In genomic region chr10:63103971-63104409, GRCh38 we compare ENCODE assay signal across 14 cellular contexts. TPM values are rescaled to one million over a fixed set of nuclear protein-coding genes. Genes with fewer than 3 reads are reported as not detected.
DNase-seq lines count a peak whose midpoint lies in the region; ATAC-seq lines count a peak whose summit lies in the region.
"Had no signal": no experiment of that assay in that cellular context is flagged by ENCODE, and none has a peak within 500 bp of the region (broad histone marks: within the 10 kb centered on the region; RNA-seq: fewer than 3 reads in every experiment).

No MANE protein-coding gene starts in this region.

- no peak overlapping the region for H2AK5ac ChIP-seq in mesendoderm (ENCODE audit: low read length)

- no peaks in the 10 kb centered on the region for H3K79me1 ChIP-seq in mesendoderm (ENCODE audit: low read length)

- H3K27ac Mint-ChIP-seq in stimulated activated memory B cell treated with anti-CD40 and anti-IgM and Interleukin-4, amounts not matched to agents 10 μg/mL and 1 μg/mL and 100 μg/mL, for 72 hours = no peak overlapping the region

- H3K23ac ChIP-seq in mesendoderm (ENCODE audit: low read length) = no peak overlapping the region

- peaks cover 8% of the 10 kb centered on the region for H3K4me1 Mint-ChIP-seq in stimulated activated memory B cell treated with anti-CD40 and anti-IgM and Interleukin-4, amounts not matched to agents 10 μg/mL and 1 μg/mL and 100 μg/mL, for 72 hours

- H3K18ac ChIP-seq in mesendoderm (ENCODE audit: low read length) = no peak overlapping the region

- H3K36me3 Mint-ChIP-seq in stimulated activated memory B cell treated with anti-CD40 and anti-IgM and Interleukin-4, amounts not matched to agents 10 μg/mL and 1 μg/mL and 100 μg/mL, for 72 hours = no peaks in the 10 kb centered on the region

- no peak overlapping the region for H3K4me3 Mint-ChIP-seq in stimulated activated memory B cell treated with anti-CD40 and anti-IgM and Interleukin-4, amounts not matched to agents 10 μg/mL and 1 μg/mL and 100 μg/mL, for 72 hours

- no peaks in the 10 kb centered on the region for H3K79me2 ChIP-seq in mesendoderm (ENCODE audit: control insufficient read depth, insufficient read depth, low read length)

- no peak overlapping the region for H4K8ac ChIP-seq in mesendoderm (ENCODE audit: low read depth, low read length)

- intact Hi-C loops in right cardiac atrium (cut with DNase I) = no loop called here

- H3K27me3 ChIP-seq in mesendoderm (ENCODE audit: insufficient read depth, low read length, poor library complexity) (no peaks in the 10 kb centered on the region), right cardiac atrium (ENCODE audit: control insufficient read depth, insufficient read depth) (no peaks in the 10 kb centered on the region)

- no peak overlapping the region for H2BK5ac ChIP-seq in mesendoderm (ENCODE audit: low read length)

- no peaks in the 10 kb centered on the region for H3K9me3 Mint-ChIP-seq in stimulated activated memory B cell treated with anti-CD40 and anti-IgM and Interleukin-4, amounts not matched to agents 10 μg/mL and 1 μg/mL and 100 μg/mL, for 72 hours

- H3K56ac ChIP-seq in mesendoderm (ENCODE audit: low read length) = no peak overlapping the region

- H3K4me3 ChIP-seq in mesendoderm (ENCODE audit: low read length) = no peak overlapping the region
- no peak overlapping the region for H3K4me3 ChIP-seq in right cardiac atrium (ENCODE audit: low read length)
- H3K4me3 ChIP-seq: dorsolateral prefrontal cortex had no signal

- no peak overlapping the region for H2BK15ac ChIP-seq in mesendoderm (replicated peaks; ENCODE audit: low read depth)

- no peaks in the 10 kb centered on the region for H3K9me3 ChIP-seq in right cardiac atrium (ENCODE audit: control insufficient read depth, low read length)

- H3K9ac ChIP-seq in mesendoderm (ENCODE audit: low read length) = no peak overlapping the region

- no peak overlapping the region for H4K5ac ChIP-seq in mesendoderm (ENCODE audit: low read length)

- peaks cover 50% of the 10 kb centered on the region for H3K27me3 Mint-ChIP-seq in stimulated activated memory B cell treated with anti-CD40 and anti-IgM and Interleukin-4, amounts not matched to agents 10 μg/mL and 1 μg/mL and 100 μg/mL, for 72 hours

- no peak overlapping the region for H3K4ac ChIP-seq in mesendoderm (ENCODE audit: low read depth, low read length)

- no peak overlapping the region for H3K27ac ChIP-seq in mesendoderm (ENCODE audit: low read depth, low read length)
- H3K27ac ChIP-seq in right cardiac atrium (ENCODE audit: low read length) = no peak overlapping the region
- H3K27ac ChIP-seq: dorsolateral prefrontal cortex, VCaP had no signal

- no peaks in the 10 kb centered on the region for H3K36me3 ChIP-seq in mesendoderm (ENCODE audit: control insufficient read depth, insufficient read depth, low read length)

- no peak overlapping the region for H3K4me2 ChIP-seq in mesendoderm (ENCODE audit: low read length)

- H2BK120ac ChIP-seq in mesendoderm (ENCODE audit: low read depth, low read length) = no peak overlapping the region

- ATAC-seq in stimulated activated memory B cell treated with anti-CD40 and anti-IgM and Interleukin-4, amounts not matched to agents 10 μg/mL and 1 μg/mL and 100 μg/mL, for 72 hours = peak; percentile 36
- ATAC-seq in right cardiac atrium = no peak
- no peak for ATAC-seq in GM18858 (IDR thresholded peaks at IDR 0.05; ENCODE audit: unreplicated experiment)
- ATAC-seq: HCT116 had no signal

- no CpG with 5 or more reads among the region's 7 CpGs for WGBS in mesendoderm (ENCODE audit: extremely low coverage, insufficient coverage, low lambda C conversion rate)
- 64% methylated on average over 7 of the region's 7 CpGs for WGBS in right cardiac atrium

- no peaks in the 10 kb centered on the region for H3K4me1 ChIP-seq in mesendoderm (ENCODE audit: control insufficient read depth, low read depth, low read length)
- H3K4me1 ChIP-seq in right cardiac atrium (ENCODE audit: control insufficient read depth, insufficient read depth, low read length) = no peaks in the 10 kb centered on the region

- peak; percentile 57 for DNase-seq in activated naive CD4-positive, alpha-beta T cell treated with Interleukin-2 at 50 U/mL for 16 hours
- DNase-seq in activated naive CD4-positive, alpha-beta T cell (lab: John Stamatoyannopoulos, UW) = no peak
- DNase-seq in activated T-cell treated with anti-CD3 and anti-CD28 coated beads for 4 hours = peak; percentile 8
- peak; percentile 19 for DNase-seq in mesendoderm
- DNase-seq in NCI-H187 treated with DMSO at 0.1 percent for 48 hours (lab: John Stamatoyannopoulos, UW) = no peak
- no peak for DNase-seq in right cardiac atrium
- DNase-seq: anterior cingulate cortex, dorsolateral prefrontal cortex, NCI-H1105 treated with DMSO at 0.1 percent for 48 hours, SHP77 had no signal

RNA-seq across cellular contexts. Expression of gene NRBF2, which starts 29.1 kb away (rescaled TPM):
- 35.8 TPM for polyA plus RNA-seq in mesendoderm (2013, experiment 1 of 2)
- polyA plus RNA-seq in mesendoderm (2013, experiment 2 of 2) = 37.5 TPM
- 10 to 100 TPM in 3 of 4 donors, 1 to 10 TPM in 1; 8.3 to 13.4 (median 10.5) TPM for total RNA-seq in right cardiac atrium
- polyA plus RNA-seq in right cardiac atrium = 7.5 TPM

Comparison
In these comparisons a context has a peak if more than half of its experiments do, and no peak if none do; other contexts are left out.
1. DNase-seq: peak in activated naive CD4-positive, alpha-beta T cell treated with Interleukin-2 at 50 U/mL for 16 hours (single experiment), activated T-cell treated with anti-CD3 and anti-CD28 coated beads for 4 hours (single experiment) and mesendoderm (single experiment); none in activated naive CD4-positive, alpha-beta T cell (0 of 4), NCI-H187 treated with DMSO at 0.1 percent for 48 hours (single experiment) and right cardiac atrium (0 of 3).